ENCODE assay signal across 1 cellular context in genomic region chr1:113928950-113929749, GRCh38.
TF ChIP-seq lines count a peak whose summit lies in the region.

Gene HIPK1 (plus strand): TSS chr1:113929324.

TF ChIP-seq in K562, 482 proteins besides CTCF, POLR2A, EP300 and RAD21 (continued from another document and continues in another):
- TF ChIP-seq ID3 (CRISPR knock-in tag; IDR thresholded peaks at IDR 0.05), result no peak
- TF ChIP-seq ID3 (tag; IDR thresholded peaks at IDR 0.05), result peak; percentile 92; the same call in 1 of the 2 replicates
- peak; percentile 95 for TF ChIP-seq MTA3 (IDR thresholded peaks at IDR 0.05; ENCODE audit: borderline replicate concordance)
- no peak for TF ChIP-seq ZKSCAN8 (CRISPR knock-in tag; IDR thresholded peaks at IDR 0.05)
- no peak for TF ChIP-seq TRIM25 (IDR thresholded peaks at IDR 0.05; ENCODE audit: borderline replicate concordance)
- TF ChIP-seq ZBTB11 (CRISPR knock-in tag; IDR thresholded peaks at IDR 0.05), result peak in 2 of 3 experiments; percentile 64 to 82; a peak in 2 of 6 replicates
- peak; percentile 53; the same call in 1 of the 2 replicates for TF ChIP-seq ZNF740 (CRISPR knock-in tag; IDR thresholded peaks at IDR 0.05)
- TF ChIP-seq ZNF740 (tag; IDR thresholded peaks at IDR 0.05), result no peak
- no peak for TF ChIP-seq ZNF134 (CRISPR knock-in tag; conservative IDR thresholded peaks at IDR 0.05)
- no peak for TF ChIP-seq ZNF780A (CRISPR knock-in tag; IDR thresholded peaks at IDR 0.05)
- TF ChIP-seq ARID3B (CRISPR knock-in tag; IDR thresholded peaks at IDR 0.05; ENCODE audit: borderline replicate concordance), result no peak
- no peak for TF ChIP-seq MCM7 (IDR thresholded peaks at IDR 0.05)
- TF ChIP-seq HNRNPL (IDR thresholded peaks at IDR 0.05; ENCODE audit: low read depth, low read length), result no peak
- peak; percentile 67 for TF ChIP-seq CEBPB (tag; IDR thresholded peaks at IDR 0.05)
- TF ChIP-seq ZBED1 (IDR thresholded peaks at IDR 0.05), result no peak; the same call in 1 of the 2 replicates
- no peak for TF ChIP-seq ILK (tag; IDR thresholded peaks at IDR 0.05; ENCODE audit: borderline replicate concordance, low read depth)
- TF ChIP-seq NR2F6 (CRISPR knock-in tag; IDR thresholded peaks at IDR 0.05), result no peak
- TF ChIP-seq RUNX1 (IDR thresholded peaks at IDR 0.05; ENCODE audit: low read depth), result no peak
- peak; percentile 72 for TF ChIP-seq CCNT2 (IDR thresholded peaks at IDR 0.05; ENCODE audit: borderline replicate concordance, extremely low read depth, insufficient read length, low read depth, low read length)
- TF ChIP-seq LEF1 (IDR thresholded peaks at IDR 0.05), result peak; percentile 54
- no peak for TF ChIP-seq ZNF518B (CRISPR knock-in tag; IDR thresholded peaks at IDR 0.05)
- TF ChIP-seq MYC (IDR thresholded peaks at IDR 0.05; ENCODE audit: low read depth, low read length), result peak; percentile 85
- TF ChIP-seq MYC (CRISPR knock-in tag; IDR thresholded peaks at IDR 0.05; ENCODE audit: borderline replicate concordance, low read depth), result 0 out of 2 replicates have a peak, but pooled peaks have one; percentile 35
- no peak for TF ChIP-seq FOXM1 (IDR thresholded peaks at IDR 0.05; ENCODE audit: low read depth)
- TF ChIP-seq FOXM1 (CRISPR knock-in tag; IDR thresholded peaks at IDR 0.05; ENCODE audit: low read depth), result no peak; the same call in none of the 2 replicates
- no peak for TF ChIP-seq NR0B1 (IDR thresholded peaks at IDR 0.05; ENCODE audit: partially characterized antibody)
- TF ChIP-seq ZEB2 (IDR thresholded peaks at IDR 0.05), result 0 out of 2 replicates have a peak, but pooled peaks have one; percentile 43
- no peak for TF ChIP-seq GABPB2 (CRISPR knock-in tag; conservative IDR thresholded peaks at IDR 0.05)
- TF ChIP-seq DMBX1 (CRISPR knock-in tag; IDR thresholded peaks at IDR 0.05; ENCODE audit: borderline replicate concordance), result peak; percentile 60; the same call in 1 of the 2 replicates
- peak; percentile 91 for TF ChIP-seq NFRKB (IDR thresholded peaks at IDR 0.05; ENCODE audit: low read depth)
- peak; percentile 98 for TF ChIP-seq ATF7 (IDR thresholded peaks at IDR 0.05)
- no peak for TF ChIP-seq MAFG (tag; conservative IDR thresholded peaks at IDR 0.05)
- TF ChIP-seq EP400 (IDR thresholded peaks at IDR 0.05), result peak; percentile 94
- peak; percentile 49 to 54 for TF ChIP-seq E2F6 (IDR thresholded peaks at IDR 0.05; ENCODE audit: borderline replicate concordance in 1 of 2, extremely low read depth in 1 of 2, insufficient read depth in 1 of 2, insufficient read length in 1 of 2, low read depth in 1 of 2, low read length in 1 of 2, poor library complexity in 1 of 2, severe bottlenecking in 1 of 2)
- TF ChIP-seq E2F3 (CRISPR knock-in tag; IDR thresholded peaks at IDR 0.05), result peak; percentile 39; the same call in 1 of the 2 replicates
- peak; percentile 72; the same call in 1 of the 2 replicates for TF ChIP-seq THAP12 (CRISPR knock-in tag; IDR thresholded peaks at IDR 0.05)
- no peak for TF ChIP-seq ZNF274 (IDR thresholded peaks at IDR 0.05; ENCODE audit: borderline replicate concordance, low read depth, low read length)
- 0 out of 2 replicates have a peak, but pooled peaks have one; percentile 22 for TF ChIP-seq PHB (CRISPR knock-in tag; IDR thresholded peaks at IDR 0.05)
- peak; percentile 88 for TF ChIP-seq POLR2G (IDR thresholded peaks at IDR 0.05; ENCODE audit: low read depth, low read length)
- TF ChIP-seq ZNF212 (CRISPR knock-in tag; IDR thresholded peaks at IDR 0.05), result no peak
- TF ChIP-seq POLR3G (IDR thresholded peaks at IDR 0.05; ENCODE audit: extremely low read depth, insufficient read length, insufficient replicate concordance), result no peak
- no peak for TF ChIP-seq PHF21A (IDR thresholded peaks at IDR 0.05; ENCODE audit: borderline replicate concordance, low read depth)
- TF ChIP-seq TCF3 (CRISPR knock-in tag; IDR thresholded peaks at IDR 0.05), result no peak; the same call in 1 of the 2 replicates
- TF ChIP-seq ZC3H8 (IDR thresholded peaks at IDR 0.05), result no peak
